ENCODE assay signal across 24 cellular contexts in genomic region chr6:106618324-106618723, GRCh38.
"Had no signal": no experiment of that assay in that cellular context is flagged by ENCODE, and none has a peak within 500 bp of the region (broad histone marks: within the 10 kb centered on the region; RNA-seq: fewer than 3 reads in every experiment).

No MANE protein-coding gene starts in this region.

- H3K27me3 Mint-ChIP-seq: activated CD8-positive, alpha-beta memory T cell treated with anti-CD3 and anti-CD28 coated beads, Interleukin-2, amount 10 ng/mL, durations not matched to agents 7 days and 5 days; activated naive CD4-positive, alpha-beta T cell treated with anti-CD3 and anti-CD28 coated beads, Interleukin-2, amount 50 U/mL, for 24 hours had no signal

- H3K27ac Mint-ChIP-seq: activated CD8-positive, alpha-beta T cell treated with anti-CD3 and anti-CD28 coated beads, Interleukin-2, amount 10 ng/mL, durations not matched to agents 7 days and 5 days; activated naive CD4-positive, alpha-beta T cell treated with anti-CD3 and anti-CD28 coated beads, Interleukin-2, amount 50 U/mL, for 24 hours; activated T-helper 2 cell treated with anti-CD3 and anti-CD28 coated beads, Interferon-gamma antibody, Interleukin-2, Interleukin-4, amounts not matched to agents 10 μg/mL and 5 μg/mL and 100 μg/mL, durations not matched to agents 14 hours and 24 hours and 36 hours; nephron; T-helper 1 cell treated with Interleukin-12 subunit alpha and Interleukin-12 subunit beta and Interleukin-4 antibody, amounts not matched to agents 30 μg/mL and 1 μg/mL, for 36 hours had no signal

- H3K4me1 Mint-ChIP-seq: activated naive CD4-positive, alpha-beta T cell treated with anti-CD3 and anti-CD28 coated beads, Interleukin-2, amount 50 U/mL, for 24 hours; nephron had no signal

- H3K27ac ChIP-seq: breast epithelium, heart left ventricle, right lobe of liver, testis, transverse colon, WERI-Rb-1 had no signal

- H3K4me3 ChIP-seq: breast epithelium, heart left ventricle, right lobe of liver, testis, transverse colon had no signal

- DNase-seq: activated CD4-positive, alpha-beta T cell treated with anti-CD3 and anti-CD28 coated beads for 1 hour; activated CD4-positive, alpha-beta T cell treated with anti-CD3 and anti-CD28 coated beads, Interleukin-2, amount 50 U/mL, for 1 hour; activated CD8-positive, alpha-beta memory T cell treated with anti-CD3 and anti-CD28 coated beads, Interleukin-2, amount 10 ng/mL, durations not matched to agents 7 days and 5 days; activated CD8-positive, alpha-beta T cell treated with anti-CD3 and anti-CD28 coated beads, Interleukin-2, amount 10 ng/mL, durations not matched to agents 7 days and 5 days; activated T-cell treated with anti-CD3 and anti-CD28 coated beads, Interleukin-2, amount 50 U/mL, for 48 hours; central memory CD4-positive, alpha-beta T cell; foreskin fibroblast; heart left ventricle; hypothalamus; left ventricle myocardium superior; posterior cingulate gyrus; right lobe of liver; stimulated activated CD4-positive, alpha-beta T cell treated with anti-CD3 and anti-CD28 coated beads, Interleukin-2, amount 100 ng/mL, for 48 hours; stimulated activated naive CD8-positive, alpha-beta T cell treated with anti-CD3 and anti-CD28 coated beads, Interleukin-15, Interleukin-2, amounts not matched to agents 100 U/mL and 50 U/mL, for 24 hours; T-helper 9 cell; testis; transverse colon; WERI-Rb-1 had no signal

- H3K4me1 ChIP-seq: breast epithelium, heart left ventricle, right lobe of liver, testis had no signal

- H3K9me3 Mint-ChIP-seq: activated naive CD4-positive, alpha-beta T cell treated with anti-CD3 and anti-CD28 coated beads, Interleukin-2, amount 50 U/mL, for 24 hours; T-helper 1 cell treated with Interleukin-12 subunit alpha and Interleukin-12 subunit beta and Interleukin-4 antibody, amounts not matched to agents 30 μg/mL and 1 μg/mL, for 36 hours had no signal

- H3K36me3 ChIP-seq: breast epithelium, right lobe of liver, WERI-Rb-1 had no signal

- H3K4me3 Mint-ChIP-seq: activated CD8-positive, alpha-beta memory T cell treated with anti-CD3 and anti-CD28 coated beads, Interleukin-2, amount 10 ng/mL, durations not matched to agents 7 days and 5 days; activated CD8-positive, alpha-beta T cell treated with anti-CD3 and anti-CD28 coated beads, Interleukin-2, amount 10 ng/mL, durations not matched to agents 7 days and 5 days; activated naive CD4-positive, alpha-beta T cell treated with anti-CD3 and anti-CD28 coated beads, Interleukin-2, amount 50 U/mL, for 24 hours; nephron; T-helper 1 cell treated with Interleukin-12 subunit alpha and Interleukin-12 subunit beta and Interleukin-4 antibody, amounts not matched to agents 30 μg/mL and 1 μg/mL, for 36 hours had no signal

- H3K27me3 ChIP-seq: breast epithelium, heart left ventricle, right lobe of liver, testis, transverse colon had no signal

- H3K9me3 ChIP-seq: breast epithelium, heart left ventricle, right lobe of liver, testis, transverse colon had no signal

- ATAC-seq: activated CD8-positive, alpha-beta memory T cell treated with anti-CD3 and anti-CD28 coated beads, Interleukin-2, amount 10 ng/mL, durations not matched to agents 7 days and 5 days; activated CD8-positive, alpha-beta T cell treated with anti-CD3 and anti-CD28 coated beads, Interleukin-2, amount 10 ng/mL, durations not matched to agents 7 days and 5 days; esophagus mucosa; heart left ventricle; left ventricle myocardium superior; right lobe of liver; stimulated activated naive CD8-positive, alpha-beta T cell treated with anti-CD3 and anti-CD28 coated beads, Interleukin-15, Interleukin-2, amounts not matched to agents 100 U/mL and 50 U/mL, for 24 hours had no signal
